In the genomic region with DNA sequence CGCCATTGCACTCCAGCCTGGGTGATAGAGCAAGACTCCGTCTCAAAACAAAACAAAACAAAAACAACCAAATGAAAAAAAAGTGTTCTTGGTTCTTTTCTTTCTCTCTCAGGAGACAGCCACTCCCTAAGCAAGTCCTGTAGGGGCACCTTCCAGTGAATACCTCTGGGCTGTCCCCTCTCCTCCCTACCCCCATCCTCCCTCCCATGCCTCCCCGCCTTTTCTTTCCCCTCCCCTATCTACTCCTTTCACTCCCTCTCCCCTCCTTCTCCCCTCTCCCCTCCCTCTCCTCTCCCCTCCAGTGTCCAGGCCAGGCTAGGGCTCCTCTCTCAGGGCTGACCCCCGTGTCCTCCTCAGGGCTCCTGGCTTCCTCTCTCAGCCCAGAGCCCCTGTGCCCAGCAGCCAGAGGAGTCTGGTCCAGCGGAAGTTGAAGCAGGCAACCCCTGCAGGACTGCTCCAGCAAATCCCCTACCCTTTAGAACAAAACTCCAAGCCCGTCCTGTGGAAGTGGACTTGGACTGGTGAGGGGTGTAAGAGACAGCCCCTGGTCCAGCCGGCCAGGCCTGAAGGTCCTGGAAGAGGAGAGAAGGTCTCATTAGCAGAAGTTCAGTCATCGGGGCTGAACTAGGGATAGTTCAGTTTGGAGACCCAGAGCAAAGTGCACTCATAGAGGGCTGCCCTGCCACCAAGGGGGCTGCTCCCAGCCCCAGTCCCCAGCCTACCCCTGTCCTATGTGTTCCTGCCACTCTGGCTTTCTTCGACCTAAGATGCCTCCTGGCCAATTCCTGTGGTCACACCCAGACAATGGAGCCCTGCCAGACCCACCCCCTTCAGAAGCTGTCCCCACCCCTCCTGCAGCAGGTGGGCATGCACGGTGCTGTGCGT, we compare ENCODE assay signal across 15 cellular contexts.
DNase-seq lines count a peak whose midpoint lies in the region; ATAC-seq and TF ChIP-seq lines count a peak whose summit lies in the region.
"Had no signal": no experiment of that assay in that cellular context is flagged by ENCODE, and none has a peak within 500 bp of the region (broad histone marks: within the 10 kb centered on the region; RNA-seq: fewer than 3 reads in every experiment).

No MANE protein-coding gene starts in this region.

- H3K9me3 ChIP-seq in neural progenitor cell (ENCODE audit: low read depth) = no peaks in the 10 kb centered on the region
- H3K9me3 ChIP-seq in CD8-positive, alpha-beta T cell (ENCODE audit: low read length) = no peaks in the 10 kb centered on the region
- H3K9me3 ChIP-seq: A549 had no signal

- H3K27ac Mint-ChIP-seq in WTC11 (no peak overlapping the region), neural progenitor cell (no peak overlapping the region)
- H3K27ac Mint-ChIP-seq in CD8-positive, alpha-beta T cell = no peak overlapping the region

- H3K9me3 Mint-ChIP-seq in WTC11 (peaks cover 27% of the 10 kb centered on the region), neural progenitor cell (peaks cover 21% of the 10 kb centered on the region)
- peaks cover 19% of the 10 kb centered on the region for H3K9me3 Mint-ChIP-seq in CD8-positive, alpha-beta T cell

- no peak overlapping the region for H3K9ac ChIP-seq in neural progenitor cell

- CTCF ChIA-PET in WTC11 (lab: Charles Lee) = interaction anchor here (0.7 kb wide), 1 partner anchor 8 kb away, joined by 7 read pairs; no protein-coding TSS in a partner anchor
- CTCF ChIA-PET in CD8-positive, alpha-beta T cell (lab: Charles Lee) = no interaction called here

- H3K27ac ChIP-seq in neural progenitor cell = no peak overlapping the region
- no peak overlapping the region for H3K27ac ChIP-seq in CD8-positive, alpha-beta T cell (ENCODE audit: low read depth, low read length)
- H3K27ac ChIP-seq: A549 had no signal

- POLR2A ChIA-PET in WTC11 (lab: Charles Lee) = no interaction called here
- POLR2A ChIA-PET in CD8-positive, alpha-beta T cell (lab: Charles Lee) = no interaction called here

- peaks cover 24% of the 10 kb centered on the region for H3K36me3 Mint-ChIP-seq in WTC11
- peaks cover 2% of the 10 kb centered on the region for H3K36me3 Mint-ChIP-seq in neural progenitor cell
- no peaks in the 10 kb centered on the region for H3K36me3 Mint-ChIP-seq in CD8-positive, alpha-beta T cell

- no peaks in the 10 kb centered on the region for H3K79me2 ChIP-seq in neural progenitor cell (ENCODE audit: low read depth)

- ATAC-seq in Right ventricle myocardium inferior = no peak
- peak; percentile 65 for ATAC-seq in WTC11
- ATAC-seq in HG03095 (IDR thresholded peaks at IDR 0.05; ENCODE audit: unreplicated experiment) = no peak
- no peak for ATAC-seq in CD8-positive, alpha-beta T cell
- ATAC-seq in GM19467 (IDR thresholded peaks at IDR 0.05; ENCODE audit: unreplicated experiment) = no peak
- ATAC-seq: A549, K562 had no signal

- no peak for TF ChIP-seq CTCF in WTC11 (IDR thresholded peaks at IDR 0.05)
- peak; percentile 29 for TF ChIP-seq CTCF in neural progenitor cell (IDR thresholded peaks at IDR 0.05)
- no peak for TF ChIP-seq CTCF in CD8-positive, alpha-beta T cell (IDR thresholded peaks at IDR 0.05)

- H3K27me3 ChIP-seq in neural progenitor cell = no peaks in the 10 kb centered on the region
- H3K27me3 ChIP-seq in CD8-positive, alpha-beta T cell (ENCODE audit: insufficient read depth, low read length) = no peaks in the 10 kb centered on the region

- H3K27me3 Mint-ChIP-seq in WTC11 (ENCODE audit: low read depth) (no peaks in the 10 kb centered on the region), neural progenitor cell (ENCODE audit: insufficient read depth, low read depth) (peaks cover 7% of the 10 kb centered on the region)
- peaks cover 5% of the 10 kb centered on the region for H3K27me3 Mint-ChIP-seq in CD8-positive, alpha-beta T cell (ENCODE audit: low read depth)

- DNase-seq in Right ventricle myocardium inferior (ENCODE audit: missing footprints) = peak; percentile 52
- no peak for DNase-seq in cardiac septum (ENCODE audit: low spot score)
- no peak for DNase-seq in WTC11 (ENCODE audit: low spot score)
- peak; percentile 43 for DNase-seq in neural progenitor cell (ENCODE audit: low spot score)
- no peak for DNase-seq in CD8-positive, alpha-beta T cell
- DNase-seq: EL, NCI-H2029, NCI-H2171 treated with DMSO at 0.1 percent for 48 hours, NCI-H82 had no signal

- no peaks in the 10 kb centered on the region for H4K20me1 ChIP-seq in neural progenitor cell (ENCODE audit: low read depth)

- H3K4me1 Mint-ChIP-seq in WTC11 (peaks cover 15% of the 10 kb centered on the region), neural progenitor cell (peaks cover 17% of the 10 kb centered on the region)
- H3K4me1 Mint-ChIP-seq in CD8-positive, alpha-beta T cell (ENCODE audit: low read depth) = peaks cover 5% of the 10 kb centered on the region

- intact Hi-C loops in Right ventricle myocardium inferior (cut with DNase I) = no loop called here
- intact Hi-C loops in cardiac septum (cut with DNase I) = no loop called here
- intact Hi-C loops in CD8-positive, alpha-beta T cell (cut with DNase I, micrococcal nuclease) = no loop called here

- H3K36me3 ChIP-seq in neural progenitor cell = no peaks in the 10 kb centered on the region
- no peaks in the 10 kb centered on the region for H3K36me3 ChIP-seq in CD8-positive, alpha-beta T cell (ENCODE audit: insufficient read depth, low read length)
- H3K36me3 ChIP-seq: HAP-1 had no signal

- no peak overlapping the region for H3K4me3 ChIP-seq in neural progenitor cell
- H3K4me3 ChIP-seq in CD8-positive, alpha-beta T cell (ENCODE audit: low read depth, low read length) = no peak overlapping the region
- H3K4me3 ChIP-seq: A549, HAP-1, K562 had no signal

- no peaks in the 10 kb centered on the region for H3F3A ChIP-seq in neural progenitor cell (ENCODE audit: low read depth)

- H3K4me2 ChIP-seq in neural progenitor cell = no peak overlapping the region
- H3K4me2 ChIP-seq: A549 had no signal

- no peak overlapping the region for H2AFZ ChIP-seq in neural progenitor cell (replicated peaks)

- H3K4me1 ChIP-seq in neural progenitor cell = peaks cover 3% of the 10 kb centered on the region
- no peaks in the 10 kb centered on the region for H3K4me1 ChIP-seq in CD8-positive, alpha-beta T cell (ENCODE audit: insufficient read depth, low read length)
- H3K4me1 ChIP-seq: A549, Caco-2, HAP-1 had no signal

- no peak overlapping the region for H3K4me3 Mint-ChIP-seq in WTC11
- no peak overlapping the region for H3K4me3 Mint-ChIP-seq in neural progenitor cell
- no peak overlapping the region for H3K4me3 Mint-ChIP-seq in CD8-positive, alpha-beta T cell

TF ChIP-seq in WTC11, 78 proteins besides CTCF, POLR2A, EP300 and RAD21 (continues in another document):
- TF ChIP-seq ETV6 (CRISPR knock-in tag; IDR thresholded peaks at IDR 0.05) = no peak
- TF ChIP-seq, protein P1, sequence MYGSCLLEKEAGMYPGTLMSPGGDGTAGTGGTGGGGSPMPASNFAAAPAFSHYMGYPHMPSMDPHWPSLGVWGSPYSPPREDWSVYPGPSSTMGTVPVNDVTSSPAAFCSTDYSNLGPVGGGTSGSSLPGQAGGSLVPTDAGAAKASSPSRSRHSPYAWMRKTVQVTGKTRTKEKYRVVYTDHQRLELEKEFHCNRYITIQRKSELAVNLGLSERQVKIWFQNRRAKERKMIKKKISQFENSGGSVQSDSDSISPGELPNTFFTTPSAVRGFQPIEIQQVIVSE (CRISPR knock-in tag; IDR thresholded peaks at IDR 0.05; ENCODE audit: borderline replicate concordance) = no peak
- TF ChIP-seq, protein P2, sequence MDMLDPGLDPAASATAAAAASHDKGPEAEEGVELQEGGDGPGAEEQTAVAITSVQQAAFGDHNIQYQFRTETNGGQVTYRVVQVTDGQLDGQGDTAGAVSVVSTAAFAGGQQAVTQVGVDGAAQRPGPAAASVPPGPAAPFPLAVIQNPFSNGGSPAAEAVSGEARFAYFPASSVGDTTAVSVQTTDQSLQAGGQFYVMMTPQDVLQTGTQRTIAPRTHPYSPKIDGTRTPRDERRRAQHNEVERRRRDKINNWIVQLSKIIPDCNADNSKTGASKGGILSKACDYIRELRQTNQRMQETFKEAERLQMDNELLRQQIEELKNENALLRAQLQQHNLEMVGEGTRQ (CRISPR knock-in tag; IDR thresholded peaks at IDR 0.05) = no peak
- TF ChIP-seq, protein P3, sequence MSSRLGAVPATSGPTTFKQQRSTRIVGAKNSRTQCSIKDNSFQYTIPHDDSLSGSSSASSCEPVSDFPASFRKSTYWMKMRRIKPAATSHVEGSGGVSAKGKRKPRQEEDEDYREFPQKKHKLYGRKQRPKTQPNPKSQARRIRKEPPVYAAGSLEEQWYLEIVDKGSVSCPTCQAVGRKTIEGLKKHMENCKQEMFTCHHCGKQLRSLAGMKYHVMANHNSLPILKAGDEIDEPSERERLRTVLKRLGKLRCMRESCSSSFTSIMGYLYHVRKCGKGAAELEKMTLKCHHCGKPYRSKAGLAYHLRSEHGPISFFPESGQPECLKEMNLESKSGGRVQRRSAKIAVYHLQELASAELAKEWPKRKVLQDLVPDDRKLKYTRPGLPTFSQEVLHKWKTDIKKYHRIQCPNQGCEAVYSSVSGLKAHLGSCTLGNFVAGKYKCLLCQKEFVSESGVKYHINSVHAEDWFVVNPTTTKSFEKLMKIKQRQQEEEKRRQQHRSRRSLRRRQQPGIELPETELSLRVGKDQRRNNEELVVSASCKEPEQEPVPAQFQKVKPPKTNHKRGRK (CRISPR knock-in tag; IDR thresholded peaks at IDR 0.05; ENCODE audit: borderline replicate concordance) = no peak
- no peak for TF ChIP-seq ATF1 (CRISPR knock-in tag; IDR thresholded peaks at IDR 0.05)
- TF ChIP-seq FOXJ3 (CRISPR knock-in tag; IDR thresholded peaks at IDR 0.05; ENCODE audit: borderline replicate concordance) = no peak
- TF ChIP-seq, protein P4, sequence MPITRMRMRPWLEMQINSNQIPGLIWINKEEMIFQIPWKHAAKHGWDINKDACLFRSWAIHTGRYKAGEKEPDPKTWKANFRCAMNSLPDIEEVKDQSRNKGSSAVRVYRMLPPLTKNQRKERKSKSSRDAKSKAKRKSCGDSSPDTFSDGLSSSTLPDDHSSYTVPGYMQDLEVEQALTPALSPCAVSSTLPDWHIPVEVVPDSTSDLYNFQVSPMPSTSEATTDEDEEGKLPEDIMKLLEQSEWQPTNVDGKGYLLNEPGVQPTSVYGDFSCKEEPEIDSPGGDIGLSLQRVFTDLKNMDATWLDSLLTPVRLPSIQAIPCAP (CRISPR knock-in tag; IDR thresholded peaks at IDR 0.05) = no peak
- TF ChIP-seq ZNF416 (CRISPR knock-in tag; IDR thresholded peaks at IDR 0.05) = no peak
- TF ChIP-seq ESRRA (CRISPR knock-in tag; IDR thresholded peaks at IDR 0.05; ENCODE audit: borderline replicate concordance) = no peak
- TF ChIP-seq CBFB (CRISPR knock-in tag; IDR thresholded peaks at IDR 0.05; ENCODE audit: low read depth) = no peak
- no peak for TF ChIP-seq ZNF263 (CRISPR knock-in tag; IDR thresholded peaks at IDR 0.05; ENCODE audit: low read depth)

Comparison
In these comparisons a context has a peak if more than half of its experiments do, and no peak if none do; other contexts are left out.
1. DNase-seq: peak in Right ventricle myocardium inferior (single experiment) and neural progenitor cell (single experiment); none in cardiac septum (single experiment), WTC11 (single experiment) and CD8-positive, alpha-beta T cell (0 of 7).